ENCODE assay signal across 1 cellular context in genomic region chr1:54709547-54710292, GRCh38.
TF ChIP-seq lines count a peak whose summit lies in the region.

No MANE protein-coding gene starts in this region.

TF ChIP-seq in HepG2, 621 proteins besides CTCF, POLR2A, EP300 and RAD21:
- TF ChIP-seq ZFP36 (IDR thresholded peaks at IDR 0.05; ENCODE audit: borderline replicate concordance, low read depth, low read length, partially characterized antibody) (peak; percentile 60), GMEB1 (CRISPR knock-in tag; IDR thresholded peaks at IDR 0.05; ENCODE audit: borderline replicate concordance) (no peak)
TF ChIP-seq in HepG2: peak in this region for 1.
